In genomic region chr1:84988588-84988987, GRCh38 we compare ENCODE assay signal across 1 cellular context.
TF ChIP-seq lines count a peak whose summit lies in the region.

No MANE protein-coding gene starts in this region.

TF ChIP-seq in HepG2, 621 proteins besides CTCF, POLR2A, EP300 and RAD21 (continued from another document):
- TF ChIP-seq ZNF615 (CRISPR knock-in tag; IDR thresholded peaks at IDR 0.05; ENCODE audit: borderline replicate concordance) (no peak), HNRNPK (IDR thresholded peaks at IDR 0.05; ENCODE audit: low read depth, low read length, poor library complexity, severe bottlenecking) (no peak)
